ENCODE assay signal across 14 cellular contexts in genomic region chr5:180647941-180648500, GRCh38. TPM values are rescaled to one million over a fixed set of nuclear protein-coding genes. Genes with fewer than 3 reads are reported as not detected.
DNase-seq lines count a peak whose midpoint lies in the region; ATAC-seq and TF ChIP-seq lines count a peak whose summit lies in the region.
"Had no signal": no experiment of that assay in that cellular context is flagged by ENCODE, and none has a peak within 500 bp of the region (broad histone marks: within the 10 kb centered on the region; RNA-seq: fewer than 3 reads in every experiment).

No MANE protein-coding gene starts in this region.

- H3K27me3 ChIP-seq in heart right ventricle (peaks cover 6 to 69% (median 55%) of the 10 kb centered on the region in 7 donors), lower lobe of right lung (ENCODE audit: low read depth) (peaks cover 29% of the 10 kb centered on the region), upper lobe of left lung (peaks cover 0 to 17% (median 8%) of the 10 kb centered on the region in 4 donors)

- H3K27ac Mint-ChIP-seq in activated T-helper 17 cell treated with anti-CD3 and anti-CD28 coated beads, Interleukin-2, amount 50 U/mL, for 72 hours = no peak overlapping the region

- H3K36me3 Mint-ChIP-seq in activated T-helper 17 cell treated with anti-CD3 and anti-CD28 coated beads, Interleukin-2, amount 50 U/mL, for 72 hours (ENCODE audit: low read depth) = no peaks in the 10 kb centered on the region

- TF ChIP-seq CTCF in heart right ventricle (IDR thresholded peaks at IDR 0.05) = no peak
- TF ChIP-seq CTCF in lower lobe of right lung (IDR thresholded peaks at IDR 0.05) = no peak
- TF ChIP-seq CTCF in upper lobe of left lung (IDR thresholded peaks at IDR 0.05) = no peak

- WGBS in heart right ventricle, 2 donors = 74 to 76% methylated on average over 8 of the region's 8 CpGs
- WGBS in upper lobe of left lung, 2 donors = 74 to 78% methylated on average over 5 to 8 of the region's 8 CpGs

- DNase-seq in heart right ventricle (no peak), cardiac septum (ENCODE audit: low spot score) (no peak), lower lobe of right lung (no peak), upper lobe of left lung (peak in 1 of 2 donors; percentile 55), ureter (ENCODE audit: low spot score) (no peak), AML-193 (lab: John Stamatoyannopoulos, UW) (no peak)
- DNase-seq: brain microvascular endothelial cell, NCI-H2107 had no signal

- H3K4me1 ChIP-seq in heart right ventricle = peaks cover 0 to 51% (median 32%) of the 10 kb centered on the region in 9 donors
- H3K4me1 ChIP-seq in lower lobe of right lung = peaks cover 8% of the 10 kb centered on the region
- peaks cover 15 to 45% (median 28%) of the 10 kb centered on the region in 4 donors for H3K4me1 ChIP-seq in upper lobe of left lung

- H3K9me3 Mint-ChIP-seq in activated T-helper 17 cell treated with anti-CD3 and anti-CD28 coated beads, Interleukin-2, amount 50 U/mL, for 72 hours = no peaks in the 10 kb centered on the region

- H3K4me1 Mint-ChIP-seq in activated T-helper 17 cell treated with anti-CD3 and anti-CD28 coated beads, Interleukin-2, amount 50 U/mL, for 72 hours = peaks cover 6% of the 10 kb centered on the region

- H3K9me3 ChIP-seq in heart right ventricle = no peaks in the 10 kb centered on the region
- H3K9me3 ChIP-seq in lower lobe of right lung = no peaks in the 10 kb centered on the region
- no peaks in the 10 kb centered on the region for H3K9me3 ChIP-seq in upper lobe of left lung

- no peaks in the 10 kb centered on the region for H3K36me3 ChIP-seq in heart right ventricle
- H3K36me3 ChIP-seq in lower lobe of right lung = no peaks in the 10 kb centered on the region
- H3K36me3 ChIP-seq in upper lobe of left lung = no peaks in the 10 kb centered on the region
- H3K36me3 ChIP-seq: BLaER1 treated with 17β-estradiol and CSF1 and Interleukin-3, amounts not matched to agents 10 nM and 100 nM; brain microvascular endothelial cell had no signal

- no peak for TF ChIP-seq POLR2A in upper lobe of left lung (IDR thresholded peaks at IDR 0.05)

- intact Hi-C loops in heart right ventricle (cut with DNase I) = no loop called here
- intact Hi-C loops in cardiac septum (cut with DNase I) = no loop called here
- intact Hi-C loops in lower lobe of right lung (cut with DNase I) = no loop called here

- H3K4me3 Mint-ChIP-seq in activated T-helper 17 cell treated with anti-CD3 and anti-CD28 coated beads, Interleukin-2, amount 50 U/mL, for 72 hours = peak overlapping the region; percentile 54

- H3K27me3 Mint-ChIP-seq in activated T-helper 17 cell treated with anti-CD3 and anti-CD28 coated beads, Interleukin-2, amount 50 U/mL, for 72 hours = peaks cover 37% of the 10 kb centered on the region

- H3K4me3 ChIP-seq in heart right ventricle = peak overlapping the region in 9 of 10 donors; percentile 37 to 68 (median 55)
- peak overlapping the region; percentile 56 for H3K4me3 ChIP-seq in lower lobe of right lung
- H3K4me3 ChIP-seq in upper lobe of left lung = peak overlapping the region in 3 of 4 donors; percentile 59 to 72 (median 70)

- no peak for TF ChIP-seq EP300 in upper lobe of left lung (IDR thresholded peaks at IDR 0.05)

- no peak for ATAC-seq in heart right ventricle
- no peak for ATAC-seq in activated T-helper 17 cell treated with anti-CD3 and anti-CD28 coated beads, Interleukin-2, amount 50 U/mL, for 72 hours (replicated peaks)
- no peak for ATAC-seq in lower lobe of right lung
- no peak for ATAC-seq in upper lobe of left lung (ENCODE audit: low FRiP score in 2 of 2)
- ATAC-seq in GM18498 (IDR thresholded peaks at IDR 0.05; ENCODE audit: unreplicated experiment) = no peak

- peak overlapping the region in 4 of 10 donors; percentile 16 to 60 (median 42) for H3K27ac ChIP-seq in heart right ventricle
- no peak overlapping the region for H3K27ac ChIP-seq in lower lobe of right lung
- H3K27ac ChIP-seq in upper lobe of left lung = peak overlapping the region in 3 of 4 donors; percentile 21 to 83 (median 83)
- H3K27ac ChIP-seq: BLaER1 treated with 17β-estradiol and CSF1 and Interleukin-3, amounts not matched to agents 10 nM and 100 nM; brain microvascular endothelial cell had no signal

RNA-seq across cellular contexts. Expression of gene FLT4, which starts 1.4 kb away (rescaled TPM):
- total RNA-seq in heart right ventricle (1 to 10 TPM; 3.8 to 9.3 (median 6.3) TPM), cardiac septum (5.8 TPM), lower lobe of right lung (24.8 TPM), upper lobe of left lung (10 to 100 TPM; 11.7 to 34.0 (median 21.2) TPM), ureter (12.1 TPM)
- polyA plus RNA-seq in heart right ventricle = 10 to 100 TPM in 1 of 2 donors, 1 to 10 TPM in 1; 4.5 to 10.8 TPM
- under 1 TPM; 0.34 to 0.56 TPM for total RNA-seq in activated T-helper 17 cell treated with anti-CD3 and anti-CD28 coated beads, Interleukin-2, amount 50 U/mL, for 72 hours
- total RNA-seq: M059J had no signal

RNA-seq across cellular contexts. Expression of gene SCGB3A1, which starts 56.7 kb away (rescaled TPM):
- total RNA-seq in heart right ventricle = under 1 TPM in 3 of 10 donors, not detected in 7; 0.49 to 0.59 (median 0.53) TPM
- under 1 TPM; 0.38 to 0.88 TPM for polyA plus RNA-seq in heart right ventricle
- not detected for total RNA-seq in cardiac septum
- not detected for total RNA-seq in activated T-helper 17 cell treated with anti-CD3 and anti-CD28 coated beads, Interleukin-2, amount 50 U/mL, for 72 hours
- total RNA-seq in lower lobe of right lung = 1,318 TPM
- total RNA-seq in upper lobe of left lung = 100 to 1,000 TPM; 232 to 940 (median 596) TPM
- 1.4 TPM for total RNA-seq in ureter
- total RNA-seq: M059J, pulmonary artery endothelial cell had no signal
- polyA plus RNA-seq: endothelial cell of umbilical vein had no signal

Comparison
In these comparisons a context has a peak if more than half of its experiments do, and no peak if none do; other contexts are left out.
1. RNA of gene SCGB3A1, which starts 56.7 kb away (total RNA-seq): 1,318 TPM in lower lobe of right lung (single experiment) and 232 to 940 TPM in upper lobe of left lung; 1.4 TPM in ureter (single experiment), not detected in activated T-helper 17 cell treated with anti-CD3 and anti-CD28 coated beads, Interleukin-2, amount 50 U/mL, for 72 hours, not detected in cardiac septum (single experiment) and 0.49 to 0.59 TPM in heart right ventricle; every median in the first group is over 10 times any median in the second.
2. Peak in every context shown above with its lines, with median percentiles within 50 percentile points of each other: H3K4me3 ChIP-seq.